25 cellular contexts compared by ENCODE assay signal in genomic region chr17:27203241-27203640, GRCh38.
"Had no signal": no experiment of that assay in that cellular context is flagged by ENCODE, and none has a peak within 500 bp of the region (broad histone marks: within the 10 kb centered on the region; RNA-seq: fewer than 3 reads in every experiment).

No MANE protein-coding gene starts in this region.

- FAIRE-seq: pancreas, small intestine, urothelium cell line had no signal

- H3K9me3 ChIP-seq: neutrophil, pancreas, prostate gland, right lobe of liver, stomach, thoracic aorta, thyroid gland, vagina had no signal

- H3K27me3 ChIP-seq: neutrophil, pancreas, right lobe of liver, sigmoid colon, thyroid gland, tibial nerve, upper lobe of left lung, vagina had no signal

- H3K36me3 ChIP-seq: neutrophil, pancreas, prostate gland, right lobe of liver, sigmoid colon, stomach, thoracic aorta, thyroid gland, tibial nerve, upper lobe of left lung, vagina had no signal

- H3K4me1 ChIP-seq: pancreas, prostate gland, right lobe of liver, stomach, thyroid gland, tibial nerve, upper lobe of left lung had no signal

- H3K4me3 ChIP-seq: pancreas, prostate gland, right lobe of liver, sigmoid colon, stomach, thoracic aorta, thyroid gland, tibial nerve, upper lobe of left lung, vagina had no signal

- ATAC-seq: naive thymus-derived CD8-positive, alpha-beta T cell; natural killer cell treated with Interleukin-12 subunit alpha and Interleukin-12 subunit beta and Interleukin-15 and Interleukin-18, amount 100 ng/mL, for 72 hours; pancreas; right cardiac atrium; right lobe of liver; stimulated activated effector memory CD8-positive, alpha-beta T cell treated with anti-CD3 and anti-CD28 coated beads, Interleukin-12 subunit alpha, Interleukin-12 subunit beta, amount 100 ng/mL, for 72 hours; stimulated activated naive B cell treated with anti-CD40 and anti-IgM and Interleukin-4, amounts not matched to agents 10 μg/mL and 1 μg/mL and 100 μg/mL, for 72 hours had no signal

- DNase-seq: naive thymus-derived CD8-positive, alpha-beta T cell; nephron progenitor cell; pancreas; right cardiac atrium; right lobe of liver; sigmoid colon; small intestine; stimulated activated CD4-positive, alpha-beta T cell treated with anti-CD3 and anti-CD28 coated beads, Interleukin-15, amount 100 ng/mL, for 24 hours; stimulated activated CD4-positive, alpha-beta T cell treated with anti-CD3 and anti-CD28 coated beads, Interleukin-2, amount 100 ng/mL, for 24 hours; stimulated activated CD4-positive, alpha-beta T cell treated with anti-CD3 and anti-CD28 coated beads, Interleukin-2, amount 100 ng/mL, for 48 hours; stimulated activated CD4-positive, alpha-beta T cell treated with anti-CD3 and anti-CD28 coated beads, Interleukin-4, amount 100 ng/mL, for 24 hours; stimulated activated naive B cell treated with anti-CD40 and anti-IgM and Interleukin-4, amounts not matched to agents 10 μg/mL and 1 μg/mL and 100 μg/mL, for 72 hours; stimulated activated naive CD4-positive, alpha-beta T cell treated with Interleukin-2 at 50 U/mL for 16 hours; stomach; thyroid gland; trophoblast cell; upper lobe of left lung had no signal

- H3K27ac ChIP-seq: neutrophil, pancreas, prostate gland, right lobe of liver, sigmoid colon, stomach, thoracic aorta, thyroid gland, tibial nerve, upper lobe of left lung, vagina had no signal
